Comparison of ENCODE assay signal across 8 cellular contexts in the genomic region with DNA sequence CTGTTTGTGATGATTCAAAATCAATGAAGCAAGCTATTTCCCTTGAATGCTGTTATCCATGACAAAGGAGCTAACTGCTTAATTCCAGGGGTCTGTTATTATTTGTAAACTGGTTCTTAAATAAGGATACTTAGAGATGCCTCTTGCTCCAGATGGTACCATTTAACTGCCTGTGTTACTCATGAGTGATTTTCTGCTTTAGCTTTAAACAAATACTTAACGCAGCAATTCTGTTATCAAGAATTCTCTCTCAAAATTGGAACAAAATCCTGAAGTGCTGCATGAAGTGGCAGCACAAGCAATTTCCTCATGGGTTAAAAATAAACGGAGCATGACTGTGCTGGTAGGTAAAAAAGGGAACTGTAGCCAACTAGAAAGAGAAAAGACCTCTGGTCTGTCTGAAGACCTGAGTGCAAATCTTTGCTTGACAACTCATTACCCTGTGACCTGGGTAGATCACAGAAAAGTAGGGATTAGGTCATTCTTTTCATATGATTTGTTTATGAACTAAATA.
A peak's percentile ranks its signal among the peaks of the same experiment; 100 is the strongest.
DNase-seq lines count a peak whose midpoint lies in the region; ATAC-seq and TF ChIP-seq lines count a peak whose summit lies in the region.

No MANE protein-coding gene starts in this region.

- H3K27me3 ChIP-seq in foreskin keratinocyte: no peaks in the 10 kb centered on the region
- H3K27me3 ChIP-seq in Peyer's patch: no peaks in the 10 kb centered on the region

- no peaks in the 10 kb centered on the region for H3K36me3 ChIP-seq in Peyer's patch

- ATAC-seq in GM18520 (IDR thresholded peaks at IDR 0.05; ENCODE audit: unreplicated experiment) (peak; percentile 89), HG02678 (IDR thresholded peaks at IDR 0.05; ENCODE audit: unreplicated experiment) (peak; percentile 95), foreskin keratinocyte (no peak)

- H3K4me3 ChIP-seq in fibroblast of mammary gland (ENCODE audit: control insufficient read depth, low read depth, low read length) (no peak overlapping the region), Peyer's patch (no peak overlapping the region)

- no peak for TF ChIP-seq POLR2A in Peyer's patch (IDR thresholded peaks at IDR 0.05)

- no peak overlapping the region for H3K27ac ChIP-seq in foreskin keratinocyte
- no peak overlapping the region for H3K27ac ChIP-seq in Peyer's patch

- DNase-seq in NCI-H1105 (lab: John Stamatoyannopoulos, UW) (peak; percentile 28), fibroblast of mammary gland (ENCODE audit: low read depth) (peak; percentile 23), foreskin keratinocyte (no peak), GM10266 (ENCODE audit: extremely low spot score) (no peak), Peyer's patch (no peak)
- DNase-seq in activated T-cell treated with anti-CD3 and anti-CD28 coated beads, Interleukin-2, amount 50 U/mL, for 48 hours: no peak

- TF ChIP-seq CTCF in fibroblast of mammary gland (conservative IDR thresholded peaks at IDR 0.05; ENCODE audit: control insufficient read depth, insufficient read depth, low read depth, low read length) (no peak), foreskin keratinocyte (conservative IDR thresholded peaks at IDR 0.05) (no peak), GM10266 (IDR thresholded peaks at IDR 0.05; ENCODE audit: control insufficient read depth, insufficient read depth, low read depth, missing control alignments) (no peak), Peyer's patch (IDR thresholded peaks at IDR 0.05) (no peak)

- H3K4me1 ChIP-seq in foreskin keratinocyte (no peaks in the 10 kb centered on the region), Peyer's patch (no peaks in the 10 kb centered on the region)

- no peaks in the 10 kb centered on the region for H3K9me3 ChIP-seq in Peyer's patch

Comparison
In these comparisons a context has a peak if more than half of its experiments do, and no peak if none do; other contexts are left out.
1. DNase-seq: peak in NCI-H1105 (single experiment) and fibroblast of mammary gland (single experiment); none in foreskin keratinocyte (0 of 2), GM10266 (single experiment), activated T-cell treated with anti-CD3 and anti-CD28 coated beads, Interleukin-2, amount 50 U/mL, for 48 hours (0 of 2) and Peyer's patch (0 of 3).